In genomic region chr3:13138566-13139145, GRCh38 we compare ENCODE assay signal across 16 cellular contexts.
DNase-seq lines count a peak whose midpoint lies in the region; ATAC-seq and TF ChIP-seq lines count a peak whose summit lies in the region.
"Had no signal": no experiment of that assay in that cellular context is flagged by ENCODE, and none has a peak within 500 bp of the region (broad histone marks: within the 10 kb centered on the region; RNA-seq: fewer than 3 reads in every experiment).

No MANE protein-coding gene starts in this region.

- no peak for ATAC-seq in activated naive CD8-positive, alpha-beta T cell treated with anti-CD3 and anti-CD28 coated beads, Interleukin-2, amount 10 ng/mL, durations not matched to agents 7 days and 5 days (ENCODE audit: low read depth)
- ATAC-seq in activated naive CD8-positive, alpha-beta T cell treated with anti-CD3 and anti-CD28 coated beads, Interleukin-2, amount 50 U/mL, for 24 hours, result no peak
- ATAC-seq in lower lobe of right lung (no peak), HG03439 (IDR thresholded peaks at IDR 0.05; ENCODE audit: unreplicated experiment) (no peak)
- ATAC-seq: GM12878, HCT116 had no signal

- no peaks in the 10 kb centered on the region for H3K4me1 Mint-ChIP-seq in activated naive CD8-positive, alpha-beta T cell treated with anti-CD3 and anti-CD28 coated beads, Interleukin-2, amount 10 ng/mL, durations not matched to agents 7 days and 5 days
- no peaks in the 10 kb centered on the region for H3K4me1 Mint-ChIP-seq in activated naive CD8-positive, alpha-beta T cell treated with anti-CD3 and anti-CD28 coated beads, Interleukin-2, amount 50 U/mL, for 24 hours

- H3K4me3 ChIP-seq in coronary artery (no peak overlapping the region), lower lobe of right lung (no peak overlapping the region), colonic mucosa (no peak overlapping the region)
- H3K4me3 ChIP-seq: BLaER1 treated with 17β-estradiol and CSF1 and Interleukin-3, amounts not matched to agents 10 nM and 100 nM; GM12878; GM23248 had no signal

- H3K4me1 ChIP-seq in lower lobe of right lung (no peaks in the 10 kb centered on the region), colonic mucosa (no peaks in the 10 kb centered on the region)

- peaks cover 4% of the 10 kb centered on the region for H3K27me3 Mint-ChIP-seq in activated naive CD8-positive, alpha-beta T cell treated with anti-CD3 and anti-CD28 coated beads, Interleukin-2, amount 10 ng/mL, durations not matched to agents 7 days and 5 days
- peaks cover 10% of the 10 kb centered on the region for H3K27me3 Mint-ChIP-seq in activated naive CD8-positive, alpha-beta T cell treated with anti-CD3 and anti-CD28 coated beads, Interleukin-2, amount 50 U/mL, for 24 hours

- no peak overlapping the region for H3K27ac Mint-ChIP-seq in activated naive CD8-positive, alpha-beta T cell treated with anti-CD3 and anti-CD28 coated beads, Interleukin-2, amount 10 ng/mL, durations not matched to agents 7 days and 5 days
- no peak overlapping the region for H3K27ac Mint-ChIP-seq in activated naive CD8-positive, alpha-beta T cell treated with anti-CD3 and anti-CD28 coated beads, Interleukin-2, amount 50 U/mL, for 24 hours
- H3K27ac Mint-ChIP-seq: CD4-positive, CD25-positive, alpha-beta regulatory T cell had no signal

- H3K36me3 Mint-ChIP-seq in activated naive CD8-positive, alpha-beta T cell treated with anti-CD3 and anti-CD28 coated beads, Interleukin-2, amount 10 ng/mL, durations not matched to agents 7 days and 5 days, result no peaks in the 10 kb centered on the region
- no peaks in the 10 kb centered on the region for H3K36me3 Mint-ChIP-seq in activated naive CD8-positive, alpha-beta T cell treated with anti-CD3 and anti-CD28 coated beads, Interleukin-2, amount 50 U/mL, for 24 hours (ENCODE audit: low read depth)
- H3K36me3 Mint-ChIP-seq: CD4-positive, CD25-positive, alpha-beta regulatory T cell had no signal

- H3K9me3 ChIP-seq in lower lobe of right lung (no peaks in the 10 kb centered on the region), colonic mucosa (no peaks in the 10 kb centered on the region)
- H3K9me3 ChIP-seq: BLaER1 treated with 17β-estradiol and CSF1 and Interleukin-3, amounts not matched to agents 10 nM and 100 nM had no signal

- H3K27me3 ChIP-seq in lower lobe of right lung (ENCODE audit: low read depth) (peaks cover 3% of the 10 kb centered on the region), colonic mucosa (no peaks in the 10 kb centered on the region)
- H3K27me3 ChIP-seq: BLaER1 treated with 17β-estradiol and CSF1 and Interleukin-3, amounts not matched to agents 10 nM and 100 nM had no signal

- H3K4me3 Mint-ChIP-seq in activated naive CD8-positive, alpha-beta T cell treated with anti-CD3 and anti-CD28 coated beads, Interleukin-2, amount 10 ng/mL, durations not matched to agents 7 days and 5 days, result no peak overlapping the region
- H3K4me3 Mint-ChIP-seq in activated naive CD8-positive, alpha-beta T cell treated with anti-CD3 and anti-CD28 coated beads, Interleukin-2, amount 50 U/mL, for 24 hours, result no peak overlapping the region
- H3K4me3 Mint-ChIP-seq: CD4-positive, CD25-positive, alpha-beta regulatory T cell had no signal

- POLR2A ChIA-PET in activated naive CD8-positive, alpha-beta T cell treated with anti-CD3 and anti-CD28 coated beads, Interleukin-2, amount 10 ng/mL, durations not matched to agents 7 days and 5 days (lab: Charles Lee), result interaction anchor here (0.6 kb wide), 1 partner anchor 138 kb away, joined by 9 read pairs; no protein-coding TSS in a partner anchor

- H3K9ac ChIP-seq in colonic mucosa (ENCODE audit: low read depth in 2 of 2, low read length in 2 of 2), result no peak overlapping the region
- H3K9ac ChIP-seq: BLaER1 treated with 17β-estradiol and CSF1 and Interleukin-3, amounts not matched to agents 10 nM and 100 nM; GM23248 had no signal

- H3K9me3 Mint-ChIP-seq in activated naive CD8-positive, alpha-beta T cell treated with anti-CD3 and anti-CD28 coated beads, Interleukin-2, amount 10 ng/mL, durations not matched to agents 7 days and 5 days, result no peaks in the 10 kb centered on the region
- H3K9me3 Mint-ChIP-seq in activated naive CD8-positive, alpha-beta T cell treated with anti-CD3 and anti-CD28 coated beads, Interleukin-2, amount 50 U/mL, for 24 hours, result no peaks in the 10 kb centered on the region

- TF ChIP-seq CTCF in coronary artery (IDR thresholded peaks at IDR 0.05) (no peak), lower lobe of right lung (IDR thresholded peaks at IDR 0.05) (no peak), colonic mucosa (IDR thresholded peaks at IDR 0.05) (no peak)

- no peaks in the 10 kb centered on the region for H3K36me3 ChIP-seq in lower lobe of right lung
- no peaks in the 10 kb centered on the region for H3K36me3 ChIP-seq in colonic mucosa
- H3K36me3 ChIP-seq: BLaER1 treated with 17β-estradiol and CSF1 and Interleukin-3, amounts not matched to agents 10 nM and 100 nM had no signal

- intact Hi-C loops in lower lobe of right lung (cut with DNase I) (no loop called here), posterior vena cava (cut with DNase I) (no loop called here), colonic mucosa (cut with DNase I) (no loop called here)

- H3K27ac ChIP-seq in coronary artery, result no peak overlapping the region
- H3K27ac ChIP-seq in lower lobe of right lung, result no peak overlapping the region
- no peak overlapping the region for H3K27ac ChIP-seq in colonic mucosa
- H3K27ac ChIP-seq: BLaER1 treated with 17β-estradiol and CSF1 and Interleukin-3, amounts not matched to agents 10 nM and 100 nM; GM23248 had no signal

- DNase-seq in activated naive CD8-positive, alpha-beta T cell treated with anti-CD3 and anti-CD28 coated beads, Interleukin-2, amount 10 ng/mL, durations not matched to agents 7 days and 5 days, result peak; percentile 8
- no peak for DNase-seq in activated naive CD8-positive, alpha-beta T cell treated with anti-CD3 and anti-CD28 coated beads, Interleukin-2, amount 50 U/mL, for 24 hours
- DNase-seq in coronary artery (ENCODE audit: low spot score), result peak; percentile 49
- peak; percentile 16 for DNase-seq in lower lobe of right lung
- DNase-seq in posterior vena cava (ENCODE audit: low spot score), result peak; percentile 78
- no peak for DNase-seq in cerebellum (ENCODE audit: low spot score)
- DNase-seq in colonic mucosa, result no peak
- DNase-seq: ACHN, Calu3, DMS79, GM23248 had no signal

Comparison
In these comparisons a context has a peak if more than half of its experiments do, and no peak if none do; other contexts are left out.
1. DNase-seq: peak in activated naive CD8-positive, alpha-beta T cell treated with anti-CD3 and anti-CD28 coated beads, Interleukin-2, amount 10 ng/mL, durations not matched to agents 7 days and 5 days (single experiment), coronary artery (single experiment), lower lobe of right lung (single experiment) and posterior vena cava (single experiment); none in activated naive CD8-positive, alpha-beta T cell treated with anti-CD3 and anti-CD28 coated beads, Interleukin-2, amount 50 U/mL, for 24 hours (single experiment), cerebellum (single experiment) and colonic mucosa (single experiment).